12 cellular contexts compared by ENCODE assay signal in genomic region chr9:16039988-16040761, GRCh38.
DNase-seq lines count a peak whose midpoint lies in the region; ATAC-seq, FAIRE-seq and TF ChIP-seq lines count a peak whose summit lies in the region.
"Had no signal": no experiment of that assay in that cellular context is flagged by ENCODE, and none has a peak within 500 bp of the region (broad histone marks: within the 10 kb centered on the region; RNA-seq: fewer than 3 reads in every experiment).

No MANE protein-coding gene starts in this region.

- H3K9ac ChIP-seq in H1 (replicated peaks in 1 of 4; ENCODE audit: extremely low read depth in 1 of 4, low read depth in 3 of 4, low read length in 3 of 4) (no peak overlapping the region), neuronal stem cell (ENCODE audit: low read depth, low read length, poor library complexity) (no peak overlapping the region)

- H4K20me1 ChIP-seq in H1 (replicated peaks in 1 of 2; ENCODE audit: control insufficient read depth in 1 of 2, insufficient read depth in 2 of 2, low read length in 2 of 2), result no peaks in the 10 kb centered on the region

- H2BK15ac ChIP-seq in H1 (ENCODE audit: low read length), result no peak overlapping the region
- no peak overlapping the region for H2BK15ac ChIP-seq in neuronal stem cell (ENCODE audit: low read length)

- no peaks in the 10 kb centered on the region for H3K23me2 ChIP-seq in H1 (ENCODE audit: low read depth, low read length)

- H3K79me1 ChIP-seq in H1 (ENCODE audit: low read depth, low read length) (no peaks in the 10 kb centered on the region), neuronal stem cell (ENCODE audit: low read depth, low read length) (no peaks in the 10 kb centered on the region)

- TF ChIP-seq RAD21 in H1 (IDR thresholded peaks at IDR 0.05 in 1 of 2, conservative IDR thresholded peaks at IDR 0.05 in 1 of 2; ENCODE audit: low read depth in 2 of 2, low read length in 2 of 2), result no peak

- no peak for ATAC-seq in HG03378 (IDR thresholded peaks at IDR 0.05; ENCODE audit: unreplicated experiment)
- ATAC-seq: body of pancreas had no signal

- H3K4me3 ChIP-seq in LNCaP clone FGC (ENCODE audit: low read depth, low read length), result no peak overlapping the region
- no peak overlapping the region; a peak in 1 of 8 replicates for H3K4me3 ChIP-seq in H1 (ENCODE audit: extremely low read depth in 1 of 4, insufficient read depth in 2 of 4, low read depth in 3 of 4, low read length in 4 of 4)
- no peak overlapping the region for H3K4me3 ChIP-seq in neuronal stem cell (ENCODE audit: low read length in 2 of 2)
- H3K4me3 ChIP-seq in tibial nerve, result no peak overlapping the region
- H3K4me3 ChIP-seq: body of pancreas, testis had no signal

- peak overlapping the region; percentile 34 to 35; a peak in 2 of 4 replicates for H3K4me2 ChIP-seq in H1 (ENCODE audit: insufficient read depth in 1 of 2, low read depth in 2 of 2, low read length in 2 of 2)
- H3K4me2 ChIP-seq in neuronal stem cell (ENCODE audit: insufficient read depth, low read length, poor library complexity, severe bottlenecking), result peak overlapping the region; percentile 20

- TF ChIP-seq EP300 in H1 (IDR thresholded peaks at IDR 0.05; ENCODE audit: borderline replicate concordance in 1 of 2, low read depth in 2 of 2, low read length in 2 of 2) (no peak), tibial nerve (IDR thresholded peaks at IDR 0.05) (no peak)

- no peak overlapping the region for H3K27ac ChIP-seq in H1 (ENCODE audit: low read depth, low read length)
- peak overlapping the region; percentile 62 for H3K27ac ChIP-seq in neuronal stem cell (replicated peaks; ENCODE audit: low read length)
- H3K27ac ChIP-seq in tibial nerve, result peak overlapping the region in 1 of 4 donors; percentile 4
- H3K27ac ChIP-seq: body of pancreas, testis had no signal

- TF ChIP-seq CTCF in LNCaP clone FGC (IDR thresholded peaks at IDR 0.05; ENCODE audit: control insufficient read depth, extremely low read depth, insufficient read depth) (no peak), H1 (IDR thresholded peaks at IDR 0.05; ENCODE audit: control extremely low read depth in 1 of 3, insufficient read depth in 1 of 3, low read depth in 1 of 3, low read length in 3 of 3) (no peak), tibial nerve (IDR thresholded peaks at IDR 0.05) (no peak)

- H2AK5ac ChIP-seq in H1 (ENCODE audit: low read depth, low read length) (no peak overlapping the region), neuronal stem cell (ENCODE audit: low read depth, low read length) (no peak overlapping the region)

- peak; percentile 28 for FAIRE-seq in H1 (lab: Jason Lieb, UNC)
- FAIRE-seq: G401.6, RCC 7860 had no signal

- in situ Hi-C loops in G401 (cut with HindIII; ENCODE audit: low sequenced_read_pairs), result no loop called here

- no peak overlapping the region for H3K14ac ChIP-seq in H1 (ENCODE audit: insufficient read length)
- H3K14ac ChIP-seq in neuronal stem cell (ENCODE audit: low read length), result no peak overlapping the region

- H4K8ac ChIP-seq in H1 (ENCODE audit: extremely low read depth, insufficient read depth, low read length) (no peak overlapping the region), neuronal stem cell (ENCODE audit: low read depth, low read length) (no peak overlapping the region)

- 38% methylated on average over 10 of the region's 10 CpGs; no CpG with 5 or more reads in 1 of the 2 experiments for WGBS in H1 (ENCODE audit: extremely low coverage in 1 of 2, insufficient coverage in 1 of 2, insufficient read length in 1 of 2, insufficient replicate concordance in 2 of 2, low coverage in 1 of 2, low lambda C conversion rate in 2 of 2, missing lambda C conversion rate in 1 of 2), 2 experiments
- WGBS in neuronal stem cell (ENCODE audit: extremely low coverage in 2 of 2, insufficient read length in 2 of 2, insufficient replicate concordance in 1 of 2), 2 donors, result no CpG with 5 or more reads among the region's 10 CpGs
- WGBS in tibial nerve, 2 donors, result 56 to 62% methylated on average over 10 of the region's 10 CpGs

- 0 out of 2 replicates have a peak overlapping the region, but pooled peaks have one; percentile 19 for H2BK12ac ChIP-seq in H1 (ENCODE audit: low read depth, low read length)
- H2BK12ac ChIP-seq in neuronal stem cell (ENCODE audit: low read length), result no peak overlapping the region

- H3K23ac ChIP-seq in H1 (ENCODE audit: insufficient read length) (no peak overlapping the region), neuronal stem cell (ENCODE audit: low read depth, low read length, poor library complexity) (no peak overlapping the region)

- POLR2A ChIA-PET in H1 (lab: Charles Lee; ENCODE audit: partially characterized antibody), result interaction anchor here (1.9 kb wide), 1 partner anchor 9 kb away, joined by 5 read pairs; no protein-coding TSS in a partner anchor

- H2BK120ac ChIP-seq in H1 (replicated peaks; ENCODE audit: low read depth, low read length), result no peak overlapping the region
- H2BK120ac ChIP-seq in neuronal stem cell (ENCODE audit: low read depth, low read length), result no peak overlapping the region

- H2AFZ ChIP-seq in H1 (ENCODE audit: low read length), result no peak overlapping the region
- peak overlapping the region; percentile 51 for H2AFZ ChIP-seq in neuronal stem cell (ENCODE audit: low read length)

- H4K91ac ChIP-seq in H1 (replicated peaks; ENCODE audit: insufficient read length, low read length) (peak overlapping the region; percentile 27), neuronal stem cell (ENCODE audit: low read depth, low read length, poor library complexity) (peak overlapping the region; percentile 61)

- H3K36me3 ChIP-seq in H1 (ENCODE audit: control insufficient read depth in 2 of 4, insufficient read depth in 4 of 4, low read length in 3 of 4) (no peaks in the 10 kb centered on the region), neuronal stem cell (replicated peaks in 1 of 2; ENCODE audit: control insufficient read depth in 2 of 2, insufficient read depth in 2 of 2, low read length in 2 of 2) (no peaks in the 10 kb centered on the region), tibial nerve (no peaks in the 10 kb centered on the region)

- no peak overlapping the region for H3K56ac ChIP-seq in H1 (replicated peaks; ENCODE audit: insufficient read length, low read depth, low read length)

- H3K18ac ChIP-seq in H1 (ENCODE audit: extremely low read depth, low read length) (0 out of 2 replicates have a peak overlapping the region, but pooled peaks have one; percentile 27), neuronal stem cell (ENCODE audit: low read length) (peak overlapping the region; percentile 69)

- H3K4ac ChIP-seq in H1 (replicated peaks; ENCODE audit: insufficient read length, low read depth, low read length), result no peak overlapping the region
- no peak overlapping the region for H3K4ac ChIP-seq in neuronal stem cell (ENCODE audit: low read length)

- H2BK5ac ChIP-seq in H1 (ENCODE audit: low read depth, low read length) (no peak overlapping the region), neuronal stem cell (ENCODE audit: low read length) (no peak overlapping the region)

- no peak for TF ChIP-seq POLR2A in H1 (IDR thresholded peaks at IDR 0.05; ENCODE audit: control extremely low read depth in 1 of 2, low read depth in 2 of 2, low read length in 2 of 2)
- TF ChIP-seq POLR2A in tibial nerve (IDR thresholded peaks at IDR 0.05), result no peak

- no peak overlapping the region for H2BK20ac ChIP-seq in H1 (ENCODE audit: low read length)

- H3K4me1 ChIP-seq in H1 (replicated peaks in 1 of 4; ENCODE audit: control insufficient read depth in 3 of 4, insufficient read depth in 4 of 4, low read length in 3 of 4) (peaks cover 4 to 16% (median 11%) of the 10 kb centered on the region in 4 experiments; a peak in 6 of 7 replicates), neuronal stem cell (ENCODE audit: control insufficient read depth in 2 of 2, insufficient read depth in 1 of 2, low read depth in 1 of 2, low read length in 2 of 2) (peaks cover 19 to 20% of the 10 kb centered on the region in 2 donors), tibial nerve (peaks cover 0 to 24% (median 0%) of the 10 kb centered on the region in 4 donors)
- H3K4me1 ChIP-seq: body of pancreas, testis had no signal

- DNase-seq in G401 (ENCODE audit: low spot score) (peak; percentile 1), LNCaP clone FGC (ENCODE audit: low read depth) (peak; percentile 90), H1 (ENCODE audit: low read depth in 1 of 2, low spot score in 2 of 2) (peak in 1 of 2 experiments; percentile 60), neuronal stem cell (ENCODE audit: low spot score) (peak; percentile 66), tibial nerve (ENCODE audit: low spot score in 2 of 2) (no peak), NCI-H1092 (lab: John Stamatoyannopoulos, UW) (no peak), OCI-M1 (lab: John Stamatoyannopoulos, UW) (no peak)
- DNase-seq: body of pancreas had no signal

- no peak overlapping the region for H4K5ac ChIP-seq in H1 (ENCODE audit: insufficient read length, low read depth, low read length)

- no peaks in the 10 kb centered on the region for H3K79me2 ChIP-seq in H1 (ENCODE audit: control insufficient read depth in 1 of 2, insufficient read depth in 2 of 2, low read length in 2 of 2)

- H3K27me3 ChIP-seq in H1 (replicated peaks in 1 of 4; ENCODE audit: control insufficient read depth in 3 of 4, extremely low read depth in 1 of 4, insufficient read depth in 3 of 4, low read length in 3 of 4) (peaks cover 0 to 1% (median 0%) of the 10 kb centered on the region in 4 experiments; a peak in 1 of 7 replicates), neuronal stem cell (ENCODE audit: control insufficient read depth in 3 of 3, insufficient read depth in 3 of 3, low read depth in 1 of 3, low read length in 3 of 3) (no peaks in the 10 kb centered on the region), tibial nerve (no peaks in the 10 kb centered on the region)
- H3K27me3 ChIP-seq: body of pancreas, testis had no signal

- no peaks in the 10 kb centered on the region for H3K9me3 ChIP-seq in H1 (ENCODE audit: insufficient read depth in 2 of 2, low read depth in 1 of 2, low read length in 1 of 2)
- peaks cover 0 to 6% of the 10 kb centered on the region in 2 donors for H3K9me3 ChIP-seq in neuronal stem cell (replicated peaks in 1 of 2; ENCODE audit: control insufficient read depth in 2 of 2, insufficient read depth in 1 of 2, low read depth in 1 of 2, low read length in 2 of 2)
- no peaks in the 10 kb centered on the region for H3K9me3 ChIP-seq in tibial nerve
- H3K9me3 ChIP-seq: body of pancreas, testis had no signal

- CTCF ChIA-PET in H1 (lab: Charles Lee; ENCODE audit: partially characterized antibody), result interaction anchor here (0.8 to 11.7 kb wide), 41 partner anchors 9 to 1443 kb away, joined by 3 to 119 read pairs (median 6); no protein-coding TSS in a partner anchor

TF ChIP-seq in H1, 55 proteins besides CTCF, POLR2A, EP300 and RAD21 (continues in another document):
- peak; percentile 56 to 92; a peak in 1 of 4 replicates for TF ChIP-seq HDAC2 (IDR thresholded peaks at IDR 0.05; ENCODE audit: borderline replicate concordance in 1 of 2, low read depth in 2 of 2, low read length in 2 of 2)
- peak; percentile 73 for TF ChIP-seq TEAD4 (IDR thresholded peaks at IDR 0.05; ENCODE audit: low read depth, low read length)
- TF ChIP-seq CREB1 (IDR thresholded peaks at IDR 0.05), result peak; percentile 32; the same call in 1 of the 2 replicates
- TF ChIP-seq SP1 (IDR thresholded peaks at IDR 0.05; ENCODE audit: low read depth, low read length), result 0 out of 2 replicates have a peak, but pooled peaks have one; percentile 19
- TF ChIP-seq SRF (IDR thresholded peaks at IDR 0.05; ENCODE audit: low read depth, low read length), result peak; percentile 93

Comparison
In these comparisons a context has a peak if more than half of its experiments do, and no peak if none do; other contexts are left out.
1. DNase-seq: peak in G401 (single experiment), LNCaP clone FGC (single experiment) and neuronal stem cell (single experiment); none in tibial nerve (0 of 2), NCI-H1092 (single experiment) and OCI-M1 (single experiment).